In genomic region chr3:48202691-48203090, GRCh38 we compare ENCODE assay signal across 31 cellular contexts. TPM values are rescaled to one million over a fixed set of nuclear protein-coding genes. Genes with fewer than 3 reads are reported as not detected.
"Had no signal": no experiment of that assay in that cellular context is flagged by ENCODE, and none has a peak within 500 bp of the region (broad histone marks: within the 10 kb centered on the region; RNA-seq: fewer than 3 reads in every experiment).

No MANE protein-coding gene starts in this region.

- H3K4me3 Mint-ChIP-seq: activated CD4-positive, alpha-beta T cell treated with anti-CD3 and anti-CD28 coated beads for 36 hours; activated CD4-positive, alpha-beta T cell treated with anti-CD3 and anti-CD28 coated beads, Interleukin-2, amount 10 ng/mL, durations not matched to agents 7 days and 5 days; activated CD8-positive, alpha-beta T cell treated with anti-CD3 and anti-CD28 coated beads, Interleukin-2, amount 10 ng/mL, durations not matched to agents 7 days and 5 days; activated naive CD4-positive, alpha-beta T cell treated with anti-CD3 and anti-CD28 coated beads for 36 hours; activated T-cell treated with anti-CD3 and anti-CD28 coated beads, Interleukin-2, amount 50 U/mL, for 24 hours; brain; T-helper 1 cell treated with Interleukin-12 subunit alpha and Interleukin-12 subunit beta and Interleukin-4 antibody, amounts not matched to agents 30 μg/mL and 1 μg/mL, for 36 hours; T-helper 2 cell treated with Interferon-gamma antibody and Interleukin-4, amounts not matched to agents 5 μg/mL and 100 μg/mL, for 36 hours had no signal

- H3K27ac ChIP-seq: adrenal gland, SJSA1 had no signal

- H3K27me3 Mint-ChIP-seq: activated CD4-positive, alpha-beta T cell treated with anti-CD3 and anti-CD28 coated beads for 36 hours; activated CD4-positive, alpha-beta T cell treated with anti-CD3 and anti-CD28 coated beads, Interleukin-2, amount 10 ng/mL, durations not matched to agents 7 days and 5 days; activated T-cell treated with anti-CD3 and anti-CD28 coated beads, Interleukin-2, amount 50 U/mL, for 24 hours had no signal

- H3K9ac ChIP-seq: SK-N-SH had no signal

- H3K9me3 ChIP-seq: adrenal gland, SJSA1, SK-N-SH had no signal

- H3K9me2 ChIP-seq: SK-N-SH had no signal

- H3K9me3 Mint-ChIP-seq: activated CD4-positive, alpha-beta T cell treated with anti-CD3 and anti-CD28 coated beads, Interleukin-2, amount 10 ng/mL, durations not matched to agents 7 days and 5 days; activated naive CD4-positive, alpha-beta T cell treated with anti-CD3 and anti-CD28 coated beads for 36 hours; activated naive CD4-positive, alpha-beta T cell treated with anti-CD3 and anti-CD28 coated beads, Interleukin-2, amount 50 U/mL, for 72 hours; activated T-cell treated with anti-CD3 and anti-CD28 coated beads, Interleukin-2, amount 50 U/mL, for 24 hours; activated T-helper 2 cell treated with anti-CD3 and anti-CD28 coated beads, Interferon-gamma antibody, Interleukin-2, Interleukin-4, amounts not matched to agents 10 μg/mL and 5 μg/mL and 100 μg/mL, durations not matched to agents 14 hours and 24 hours and 36 hours; T-helper 1 cell treated with Interleukin-12 subunit alpha and Interleukin-12 subunit beta and Interleukin-4 antibody, amounts not matched to agents 30 μg/mL and 1 μg/mL, for 36 hours; T-helper 2 cell treated with Interferon-gamma antibody and Interleukin-4, amounts not matched to agents 5 μg/mL and 100 μg/mL, for 36 hours had no signal

- DNase-seq: activated CD4-positive, alpha-beta T cell treated with anti-CD3 and anti-CD28 coated beads for 36 hours; activated CD4-positive, alpha-beta T cell treated with anti-CD3 and anti-CD28 coated beads, Interleukin-2, amount 10 ng/mL, durations not matched to agents 7 days and 5 days; activated CD4-positive, alpha-beta T cell treated with anti-CD3 and anti-CD28 coated beads, Interleukin-2, amount 50 U/mL, for 48 hours; activated CD8-positive, alpha-beta T cell treated with anti-CD3 and anti-CD28 coated beads, Interleukin-2, amount 10 ng/mL, durations not matched to agents 7 days and 5 days; activated gamma-delta T cell; activated naive CD4-positive, alpha-beta T cell treated with anti-CD3 and anti-CD28 coated beads for 36 hours; activated T-cell treated with anti-CD3 and anti-CD28 coated beads, Interleukin-2, amount 50 U/mL, for 24 hours; adrenal gland; anterior cingulate cortex; central memory CD4-positive, alpha-beta T cell; NCI-H1105; NCI-H1417 treated with DMSO at 0.1 percent for 48 hours; NCI-H187 treated with DMSO at 0.1 percent for 48 hours; NCI-H2081 treated with DMSO at 0.1 percent for 48 hours; NCI-H345; NCI-H524 treated with DMSO at 0.1 percent for 48 hours; SHP77; SK-N-SH had no signal

- H3K4me1 Mint-ChIP-seq: activated CD4-positive, alpha-beta T cell treated with anti-CD3 and anti-CD28 coated beads for 36 hours; activated CD4-positive, alpha-beta T cell treated with anti-CD3 and anti-CD28 coated beads, Interleukin-2, amount 10 ng/mL, durations not matched to agents 7 days and 5 days; brain had no signal

- ATAC-seq: activated CD4-positive, alpha-beta T cell treated with anti-CD3 and anti-CD28 coated beads for 36 hours; activated CD4-positive, CD25-positive, alpha-beta regulatory T cell treated with anti-CD3 and anti-CD28 coated beads, Interleukin-2, amount 50 U/mL, for 24 hours; activated CD8-positive, alpha-beta T cell treated with anti-CD3 and anti-CD28 coated beads, Interleukin-2, amount 10 ng/mL, durations not matched to agents 7 days and 5 days; activated naive CD4-positive, alpha-beta T cell treated with anti-CD3 and anti-CD28 coated beads, Interleukin-2, amount 50 U/mL, for 72 hours; Panc1 had no signal

- H3K4me3 ChIP-seq: adrenal gland, SJSA1 had no signal

- H3K36me3 Mint-ChIP-seq: activated naive CD4-positive, alpha-beta T cell treated with anti-CD3 and anti-CD28 coated beads, Interleukin-2, amount 50 U/mL, for 72 hours; brain had no signal

- H3K27me3 ChIP-seq: adrenal gland, SJSA1 had no signal

- H3K4me1 ChIP-seq: adrenal gland, SJSA1 had no signal

- H3K36me3 ChIP-seq: adrenal gland, SJSA1 had no signal

- H3K4me2 ChIP-seq: SK-N-SH had no signal

- H3K27ac Mint-ChIP-seq: activated CD4-positive, alpha-beta T cell treated with anti-CD3 and anti-CD28 coated beads for 36 hours; activated CD4-positive, alpha-beta T cell treated with anti-CD3 and anti-CD28 coated beads, Interleukin-2, amount 10 ng/mL, durations not matched to agents 7 days and 5 days; activated CD8-positive, alpha-beta T cell treated with anti-CD3 and anti-CD28 coated beads, Interleukin-2, amount 10 ng/mL, durations not matched to agents 7 days and 5 days; activated naive CD4-positive, alpha-beta T cell treated with anti-CD3 and anti-CD28 coated beads for 36 hours; activated naive CD4-positive, alpha-beta T cell treated with anti-CD3 and anti-CD28 coated beads, Interleukin-2, amount 50 U/mL, for 72 hours; activated T-cell treated with anti-CD3 and anti-CD28 coated beads, Interleukin-2, amount 50 U/mL, for 24 hours; activated T-helper 2 cell treated with anti-CD3 and anti-CD28 coated beads, Interferon-gamma antibody, Interleukin-2, Interleukin-4, amounts not matched to agents 10 μg/mL and 5 μg/mL and 100 μg/mL, durations not matched to agents 14 hours and 24 hours and 36 hours; brain; T-helper 1 cell treated with Interleukin-12 subunit alpha and Interleukin-12 subunit beta and Interleukin-4 antibody, amounts not matched to agents 30 μg/mL and 1 μg/mL, for 36 hours; T-helper 2 cell treated with Interferon-gamma antibody and Interleukin-4, amounts not matched to agents 5 μg/mL and 100 μg/mL, for 36 hours had no signal

- FAIRE-seq: bronchial epithelial cell, TTC549 had no signal

RNA-seq across cellular contexts. Expression of gene CAMP, which starts 20.6 kb away (rescaled TPM):
- total RNA-seq: activated CD4-positive, alpha-beta T cell treated with anti-CD3 and anti-CD28 coated beads for 36 hours; activated CD4-positive, alpha-beta T cell treated with anti-CD3 and anti-CD28 coated beads, Interleukin-2, amount 10 ng/mL, durations not matched to agents 7 days and 5 days; activated CD8-positive, alpha-beta T cell treated with anti-CD3 and anti-CD28 coated beads, Interleukin-2, amount 10 ng/mL, durations not matched to agents 7 days and 5 days; activated naive CD4-positive, alpha-beta T cell treated with anti-CD3 and anti-CD28 coated beads for 36 hours; activated naive CD4-positive, alpha-beta T cell treated with anti-CD3 and anti-CD28 coated beads, Interleukin-2, amount 50 U/mL, for 72 hours; activated T-helper 2 cell treated with anti-CD3 and anti-CD28 coated beads, Interferon-gamma antibody, Interleukin-2, Interleukin-4, amounts not matched to agents 10 μg/mL and 5 μg/mL and 100 μg/mL, durations not matched to agents 14 hours and 24 hours and 36 hours; adrenal gland; cerebellum; NCI-H460; RPMI7951; SJSA1 had no signal
- polyA plus RNA-seq: SK-N-SH had no signal
